ENCODE assay signal across 9 cellular contexts in the genomic region with DNA sequence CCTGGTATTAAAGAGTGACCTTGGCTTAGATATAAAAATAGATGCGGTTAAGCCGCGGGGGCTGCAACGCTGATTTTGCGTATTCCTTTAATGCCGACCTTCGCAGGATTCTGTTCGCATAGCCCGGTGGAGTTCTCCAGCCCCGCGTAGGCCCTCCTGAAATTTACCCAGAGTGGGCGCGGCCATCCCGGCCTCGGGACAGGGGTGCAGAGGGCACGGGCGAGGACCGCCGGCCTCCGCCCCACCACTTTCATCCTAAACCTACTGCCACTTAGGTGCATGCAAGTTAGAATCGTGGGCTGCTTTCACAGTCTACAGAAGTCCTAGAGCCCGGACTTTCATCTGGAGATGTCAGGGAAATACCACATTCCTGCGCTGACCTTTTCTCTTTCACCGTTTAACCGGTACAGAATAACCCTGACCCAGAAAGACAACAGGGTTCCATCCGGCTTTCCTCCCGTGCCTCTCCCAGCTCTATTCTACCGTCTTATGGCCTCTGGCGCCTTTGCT. TPM values are rescaled to one million over a fixed set of nuclear protein-coding genes. Genes with fewer than 3 reads are reported as not detected.
A peak's percentile ranks its signal among the peaks of the same experiment; 100 is the strongest.
DNase-seq lines count a peak whose midpoint lies in the region; ATAC-seq and TF ChIP-seq lines count a peak whose summit lies in the region.
"Had no signal": no experiment of that assay in that cellular context is flagged by ENCODE, and none has a peak within 500 bp of the region (broad histone marks: within the 10 kb centered on the region; RNA-seq: fewer than 3 reads in every experiment).

No MANE protein-coding gene starts in this region.

- no peak overlapping the region for H2AK9ac ChIP-seq in IMR-90 (replicated peaks; ENCODE audit: low read depth, low read length, poor library complexity)

- no peak overlapping the region for H2BK15ac ChIP-seq in IMR-90 (ENCODE audit: low read depth, low read length)
- H2BK15ac ChIP-seq in mesenchymal stem cell (ENCODE audit: low read depth, poor library complexity, severe bottlenecking), result no peak overlapping the region

- DNase-seq in IMR-90 (no peak), cerebellum (ENCODE audit: low spot score) (peak; percentile 34), mesenchymal stem cell (no peak), upper lobe of right lung (no peak), GM03348 (ENCODE audit: low spot score) (no peak), T-helper 9 cell (no peak)

- dilution Hi-C loops in IMR-90 (cut with HindIII; ENCODE audit: low sequenced_read_pairs, unreplicated experiment), result no loop called here

- H3K4me1 ChIP-seq in IMR-90 (ENCODE audit: control insufficient read depth, insufficient read depth, low read length) (no peaks in the 10 kb centered on the region), mesenchymal stem cell (ENCODE audit: control insufficient read depth, insufficient read depth, low read depth, low read length) (peaks cover 16% of the 10 kb centered on the region), upper lobe of right lung (no peaks in the 10 kb centered on the region)

- H3K27me3 ChIP-seq in IMR-90 (ENCODE audit: control insufficient read depth, insufficient read depth, low read length), result peaks cover 49% of the 10 kb centered on the region
- peaks cover 0 to 48% of the 10 kb centered on the region in 2 experiments for H3K27me3 ChIP-seq in mesenchymal stem cell (ENCODE audit: control insufficient read depth in 1 of 2, insufficient read depth in 1 of 2, low read length in 2 of 2)
- H3K27me3 ChIP-seq in upper lobe of right lung, result peaks cover 39% of the 10 kb centered on the region

- H4K8ac ChIP-seq in IMR-90 (ENCODE audit: low read depth in 2 of 2, low read length in 2 of 2) (no peak overlapping the region), mesenchymal stem cell (ENCODE audit: low read length) (no peak overlapping the region)

- WGBS in IMR-90 (ENCODE audit: extremely low coverage in 2 of 2, insufficient read length in 1 of 2), 2 experiments, result 33% methylated on average over 1 of the region's 29 CpGs; no CpG with 5 or more reads in 1 of the 2 experiments
- 6% methylated on average over 27 of the region's 29 CpGs for WGBS in mesenchymal stem cell

- H3K14ac ChIP-seq in IMR-90 (replicated peaks; ENCODE audit: low read depth, low read length) (no peak overlapping the region), mesenchymal stem cell (ENCODE audit: low read length in 2 of 2) (no peak overlapping the region)

- H3K36me3 ChIP-seq in IMR-90 (ENCODE audit: control insufficient read depth, insufficient read depth, low read length), result no peaks in the 10 kb centered on the region
- no peaks in the 10 kb centered on the region for H3K36me3 ChIP-seq in mesenchymal stem cell (ENCODE audit: control insufficient read depth in 1 of 2, insufficient read depth in 2 of 2, low read depth in 1 of 2, low read length in 2 of 2)
- no peaks in the 10 kb centered on the region for H3K36me3 ChIP-seq in upper lobe of right lung

- CTCF ChIA-PET in IMR-90 (lab: Yijun Ruan, JAX), result no interaction called here

- H4K20me1 ChIP-seq in IMR-90 (ENCODE audit: insufficient read depth, low read length), result no peaks in the 10 kb centered on the region

- H3K27ac ChIP-seq in IMR-90 (ENCODE audit: insufficient read depth, low read length) (no peak overlapping the region), mesenchymal stem cell (ENCODE audit: low read length, poor library complexity, severe bottlenecking) (no peak overlapping the region), upper lobe of right lung (no peak overlapping the region)

- H2AFZ ChIP-seq in IMR-90 (replicated peaks; ENCODE audit: low read length, poor library complexity) (peak overlapping the region; percentile 91), mesenchymal stem cell (ENCODE audit: low read depth, low read length) (no peak overlapping the region)

- no peak for TF ChIP-seq RAD21 in IMR-90 (IDR thresholded peaks at IDR 0.05; ENCODE audit: low read length)

- no peak for ATAC-seq in IMR-90 (ENCODE audit: low read depth)
- peak; percentile 7 for ATAC-seq in upper lobe of right lung
- ATAC-seq in HG03139 (IDR thresholded peaks at IDR 0.05; ENCODE audit: unreplicated experiment), result no peak
- ATAC-seq: K562 had no signal

- H3K9me3 ChIP-seq in IMR-90 (ENCODE audit: control insufficient read depth, insufficient read depth, low read length) (no peaks in the 10 kb centered on the region), mesenchymal stem cell (ENCODE audit: control insufficient read depth, low read length) (no peaks in the 10 kb centered on the region), upper lobe of right lung (no peaks in the 10 kb centered on the region)

- H3K9ac ChIP-seq in IMR-90 (ENCODE audit: low read depth, low read length) (no peak overlapping the region), mesenchymal stem cell (ENCODE audit: low read length) (no peak overlapping the region)

- in situ Hi-C loops in IMR-90 (cut with MboI; ENCODE audit: low sequenced_read_pairs), result no loop called here

- H2AK5ac ChIP-seq in IMR-90 (ENCODE audit: low read depth, low read length) (no peak overlapping the region), mesenchymal stem cell (ENCODE audit: low read length, severe bottlenecking) (no peak overlapping the region)

- peak overlapping the region; percentile 57 for H3K4me3 ChIP-seq in GM08714 (ENCODE audit: low read length)
- peak overlapping the region; percentile 44; the same call in 1 of the 2 replicates for H3K4me3 ChIP-seq in IMR-90 (ENCODE audit: insufficient read depth, low read depth, low read length)
- H3K4me3 ChIP-seq in mesenchymal stem cell (ENCODE audit: insufficient read depth in 1 of 2, low read depth in 1 of 2, low read length in 2 of 2), result peak overlapping the region; percentile 70 to 85
- H3K4me3 ChIP-seq in upper lobe of right lung, result peak overlapping the region; percentile 45
- H3K4me3 ChIP-seq: K562 had no signal

- H3K4ac ChIP-seq in IMR-90 (ENCODE audit: low read depth, low read length), result no peak overlapping the region
- no peak overlapping the region for H3K4ac ChIP-seq in mesenchymal stem cell (ENCODE audit: low read depth in 1 of 2, low read length in 2 of 2)

- POLR2A ChIA-PET in IMR-90 (lab: Charles Lee; ENCODE audit: unreplicated experiment), result no interaction called here

- BruUV-seq in IMR-90 (replicated peaks; lab: Mats Ljungman, UMichigan), result no TSS peak

- no peak overlapping the region for H4K91ac ChIP-seq in IMR-90 (ENCODE audit: insufficient read depth, low read depth, low read length)
- no peak overlapping the region for H4K91ac ChIP-seq in mesenchymal stem cell (ENCODE audit: low read length)

- H3K23ac ChIP-seq in IMR-90 (ENCODE audit: low read depth, low read length), result no peak overlapping the region
- no peak overlapping the region for H3K23ac ChIP-seq in mesenchymal stem cell (ENCODE audit: low read length in 2 of 2)

- no peak overlapping the region for H2BK20ac ChIP-seq in IMR-90 (ENCODE audit: low read depth, low read length)

- TF ChIP-seq CTCF in IMR-90 (conservative IDR thresholded peaks at IDR 0.05; ENCODE audit: low read depth, low read length) (no peak), upper lobe of right lung (IDR thresholded peaks at IDR 0.05) (no peak)

- H3K18ac ChIP-seq in IMR-90 (ENCODE audit: low read depth, low read length) (no peak overlapping the region), mesenchymal stem cell (ENCODE audit: low read depth in 1 of 2, low read length in 2 of 2) (no peak overlapping the region)

- H3K56ac ChIP-seq in IMR-90 (ENCODE audit: extremely low read depth, insufficient read depth, low read length), result no peak overlapping the region

- H2BK12ac ChIP-seq in mesenchymal stem cell (ENCODE audit: low read length in 2 of 2), result no peak overlapping the region

- no peak for TF ChIP-seq POLR2A in IMR-90 (IDR thresholded peaks at IDR 0.05; ENCODE audit: low read depth, low read length)

- H2BK5ac ChIP-seq in IMR-90 (ENCODE audit: low read depth, low read length, poor library complexity, severe bottlenecking) (no peak overlapping the region), mesenchymal stem cell (ENCODE audit: low read depth, low read length, poor library complexity, severe bottlenecking) (no peak overlapping the region)

- H3K4me2 ChIP-seq in IMR-90 (ENCODE audit: low read depth, low read length) (peak overlapping the region; percentile 19; the same call in 1 of the 2 replicates), mesenchymal stem cell (ENCODE audit: low read length, poor library complexity, severe bottlenecking) (peak overlapping the region; percentile 71)

- intact Hi-C loops in IMR-90 (cut with micrococcal nuclease), result no loop called here
- intact Hi-C loops in upper lobe of right lung (cut with DNase I), result no loop called here

- no peak overlapping the region for H2BK120ac ChIP-seq in IMR-90 (ENCODE audit: low read depth, low read length)
- H2BK120ac ChIP-seq in mesenchymal stem cell (ENCODE audit: low read depth, low read length), result no peak overlapping the region

- no peak overlapping the region for H4K5ac ChIP-seq in IMR-90 (ENCODE audit: low read depth, low read length)

- H3K79me1 ChIP-seq in IMR-90 (ENCODE audit: low read depth in 1 of 2, low read length in 2 of 2) (no peaks in the 10 kb centered on the region), mesenchymal stem cell (replicated peaks; ENCODE audit: low read length, poor library complexity, severe bottlenecking) (no peaks in the 10 kb centered on the region)

- no peaks in the 10 kb centered on the region for H3K9me1 ChIP-seq in IMR-90 (ENCODE audit: insufficient read depth, low read length)

TF ChIP-seq in IMR-90, 13 proteins besides CTCF, POLR2A, EP300 and RAD21 (continues in another document):
- TF ChIP-seq CHD1 (IDR thresholded peaks at IDR 0.05; ENCODE audit: low read depth, low read length), result no peak
- TF ChIP-seq, protein P1, sequence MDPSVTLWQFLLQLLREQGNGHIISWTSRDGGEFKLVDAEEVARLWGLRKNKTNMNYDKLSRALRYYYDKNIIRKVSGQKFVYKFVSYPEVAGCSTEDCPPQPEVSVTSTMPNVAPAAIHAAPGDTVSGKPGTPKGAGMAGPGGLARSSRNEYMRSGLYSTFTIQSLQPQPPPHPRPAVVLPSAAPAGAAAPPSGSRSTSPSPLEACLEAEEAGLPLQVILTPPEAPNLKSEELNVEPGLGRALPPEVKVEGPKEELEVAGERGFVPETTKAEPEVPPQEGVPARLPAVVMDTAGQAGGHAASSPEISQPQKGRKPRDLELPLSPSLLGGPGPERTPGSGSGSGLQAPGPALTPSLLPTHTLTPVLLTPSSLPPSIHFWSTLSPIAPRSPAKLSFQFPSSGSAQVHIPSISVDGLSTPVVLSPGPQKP (IDR thresholded peaks at IDR 0.05; ENCODE audit: borderline replicate concordance, low read depth, low read length), result no peak
- TF ChIP-seq MAFK (IDR thresholded peaks at IDR 0.05; ENCODE audit: low read depth, low read length), result no peak
- no peak for TF ChIP-seq MAZ (IDR thresholded peaks at IDR 0.05; ENCODE audit: borderline replicate concordance, low read depth, low read length)
- TF ChIP-seq FOS (IDR thresholded peaks at IDR 0.05; ENCODE audit: low read depth, low read length), result no peak

RNA-seq across cellular contexts. Expression of a gene that starts 0.5 kb away (rescaled TPM):
- total RNA-seq in IMR-90 (2012; rRNA removed), result under 0.01 TPM in 2 replicates
- not detected in 2 replicates for polyA plus RNA-seq in IMR-90 (2012; rRNA removed)
- polyA plus RNA-seq in IMR-90 (2012; cell fraction: cytosol; rRNA removed), result not detected in 2 replicates
- polyA plus RNA-seq in IMR-90 (2012; cell fraction: nucleus; rRNA removed; ENCODE audit: low replicate concordance), result 0.02 TPM in 1 of 2 replicates, not detected in the other
- 60.1 TPM for total RNA-seq in cerebellum
- polyA plus RNA-seq in mesenchymal stem cell (2013, experiment 1 of 2), result 0.11 TPM
- polyA plus RNA-seq in mesenchymal stem cell (2013, experiment 2 of 2), result 0.15 TPM
- total RNA-seq in upper lobe of right lung, result 0.84 TPM

Comparison
In these comparisons a context has a peak if more than half of its experiments do, and no peak if none do; other contexts are left out.
1. RNA of a gene that starts 0.5 kb away (total RNA-seq): 60.1 TPM in cerebellum (single experiment); 0.84 TPM in upper lobe of right lung (single experiment) and under 0.01 TPM in IMR-90; every median in the first group is over 10 times any median in the second.
2. Peak in every context shown above with its lines, with median percentiles within 50 percentile points of each other: H3K4me3 ChIP-seq.